ENCODE assay signal across 9 cellular contexts in the genomic region with DNA sequence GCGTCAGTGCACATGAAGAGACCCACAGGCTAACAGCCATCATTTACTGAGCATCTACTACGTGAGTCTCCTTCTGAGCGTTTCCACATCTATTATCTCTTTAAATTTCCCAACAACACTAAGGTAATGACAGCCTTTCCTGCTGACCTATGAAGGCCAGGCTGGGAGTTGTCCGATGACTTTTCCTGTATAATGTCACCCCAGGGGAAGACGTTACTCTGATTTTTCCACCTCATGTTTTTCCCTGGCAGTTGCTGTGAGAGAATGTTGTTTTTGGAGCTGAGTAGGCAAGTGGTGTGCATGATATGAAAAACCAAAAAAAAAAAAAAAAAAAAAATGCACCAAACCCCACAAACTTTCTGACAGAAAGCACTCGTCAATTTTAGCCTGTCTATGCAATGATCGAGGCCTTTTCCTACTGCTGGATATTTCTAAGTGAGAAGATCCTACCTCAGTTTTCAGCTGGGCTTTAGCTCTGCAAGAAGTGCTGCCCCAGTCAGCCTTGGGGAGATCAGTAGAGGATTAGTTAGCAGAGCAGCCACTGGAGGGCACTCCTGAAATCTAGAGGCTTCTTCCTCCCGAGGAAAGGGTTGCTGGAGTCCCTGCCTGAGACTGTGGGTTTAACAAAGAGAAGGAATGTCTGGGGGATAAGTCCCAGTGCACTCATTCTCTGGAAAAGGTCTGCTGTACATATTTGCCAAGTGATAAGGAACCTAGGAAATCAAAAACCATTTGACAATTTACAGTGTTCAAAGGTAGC.
A peak's percentile ranks its signal among the peaks of the same experiment; 100 is the strongest.
DNase-seq lines count a peak whose midpoint lies in the region; ATAC-seq and TF ChIP-seq lines count a peak whose summit lies in the region.
"Had no signal": no experiment of that assay in that cellular context is flagged by ENCODE, and none has a peak within 500 bp of the region (broad histone marks: within the 10 kb centered on the region; RNA-seq: fewer than 3 reads in every experiment).

No MANE protein-coding gene starts in this region.

- no peaks in the 10 kb centered on the region for H3K36me3 Mint-ChIP-seq in Caco-2 (ENCODE audit: insufficient read depth, unreplicated experiment)
- H3K36me3 Mint-ChIP-seq in T-helper 2 cell treated with Interferon-gamma antibody and Interleukin-4, amounts not matched to agents 5 μg/mL and 100 μg/mL, for 36 hours (ENCODE audit: low read depth) = no peaks in the 10 kb centered on the region
- no peaks in the 10 kb centered on the region for H3K36me3 Mint-ChIP-seq in stimulated activated effector memory CD8-positive, alpha-beta T cell treated with anti-CD3 and anti-CD28 coated beads, Interleukin-12 subunit alpha, Interleukin-12 subunit beta, amount 100 ng/mL, for 72 hours

- no peak overlapping the region for H3K27ac Mint-ChIP-seq in Caco-2 (ENCODE audit: unreplicated experiment)
- H3K27ac Mint-ChIP-seq in T-helper 2 cell treated with Interferon-gamma antibody and Interleukin-4, amounts not matched to agents 5 μg/mL and 100 μg/mL, for 36 hours = no peak overlapping the region
- no peak overlapping the region for H3K27ac Mint-ChIP-seq in stimulated activated effector memory CD8-positive, alpha-beta T cell treated with anti-CD3 and anti-CD28 coated beads, Interleukin-12 subunit alpha, Interleukin-12 subunit beta, amount 100 ng/mL, for 72 hours
- H3K27ac Mint-ChIP-seq: activated B cell treated with CpG ODN at 0.5 μM for 24 hours had no signal

- POLR2A ChIA-PET in Caco-2 (lab: Charles Lee) = no interaction called here

- H3K9me3 ChIP-seq in Caco-2 = no peaks in the 10 kb centered on the region
- no peaks in the 10 kb centered on the region for H3K9me3 ChIP-seq in lung (ENCODE audit: control insufficient read depth in 2 of 2, insufficient read depth in 1 of 2, low read length in 1 of 2)

- no peak overlapping the region for H3K4me3 Mint-ChIP-seq in Caco-2 (ENCODE audit: unreplicated experiment)
- no peak overlapping the region for H3K4me3 Mint-ChIP-seq in T-helper 2 cell treated with Interferon-gamma antibody and Interleukin-4, amounts not matched to agents 5 μg/mL and 100 μg/mL, for 36 hours
- H3K4me3 Mint-ChIP-seq in stimulated activated effector memory CD8-positive, alpha-beta T cell treated with anti-CD3 and anti-CD28 coated beads, Interleukin-12 subunit alpha, Interleukin-12 subunit beta, amount 100 ng/mL, for 72 hours = no peak overlapping the region
- H3K4me3 Mint-ChIP-seq: activated B cell treated with CpG ODN at 0.5 μM for 24 hours had no signal

- intact Hi-C loops in Caco-2 (cut with micrococcal nuclease; ENCODE audit: unreplicated experiment) = loop anchor here (1.0 kb wide), 1 partner anchor 310 kb away; no protein-coding TSS in a partner anchor

- peak; percentile 69 to 79 for DNase-seq in Caco-2
- DNase-seq in HK-2 (ENCODE audit: unreplicated experiment) = peak; percentile 41
- peak; percentile 33 to 54 for DNase-seq in NOMO-1 (lab: John Stamatoyannopoulos, UW; ENCODE audit: unreplicated experiment in 2 of 2)
- DNase-seq in dermis blood vessel endothelial cell = peak; percentile 69
- DNase-seq in lung (ENCODE audit: low spot score) = peak; percentile 35
- DNase-seq in T-helper 2 cell treated with Interferon-gamma antibody and Interleukin-4, amounts not matched to agents 5 μg/mL and 100 μg/mL, for 36 hours (ENCODE audit: low spot score) = no peak
- no peak for DNase-seq in stimulated activated effector memory CD8-positive, alpha-beta T cell treated with anti-CD3 and anti-CD28 coated beads, Interleukin-12 subunit alpha, Interleukin-12 subunit beta, amount 100 ng/mL, for 72 hours (ENCODE audit: low spot score in 2 of 2)
- DNase-seq: activated B cell treated with CpG ODN at 0.5 μM for 24 hours had no signal

- H3K4me1 ChIP-seq in Caco-2 (peaks cover 10% of the 10 kb centered on the region), lung (ENCODE audit: control insufficient read depth in 2 of 2, insufficient read depth in 2 of 2, low read length in 2 of 2) (peaks cover 2 to 34% of the 10 kb centered on the region in 2 donors)

- peak; percentile 77 for ATAC-seq in GM18909 (IDR thresholded peaks at IDR 0.05; ENCODE audit: poor library complexity, unreplicated experiment)
- ATAC-seq in lung (ENCODE audit: insufficient read depth, low FRiP score) = no peak
- no peak for ATAC-seq in stimulated activated effector memory CD8-positive, alpha-beta T cell treated with anti-CD3 and anti-CD28 coated beads, Interleukin-12 subunit alpha, Interleukin-12 subunit beta, amount 100 ng/mL, for 72 hours

- 46 to 61% methylated on average over 8 of the region's 8 CpGs for WGBS in lung, 2 donors

- TF ChIP-seq CTCF in Caco-2 (IDR thresholded peaks at IDR 0.05; ENCODE audit: insufficient read depth in 1 of 2, low read depth in 1 of 2, low read length in 1 of 2, severe bottlenecking in 1 of 2, unreplicated experiment in 1 of 2) = peak; percentile 40 to 70
- no peak for TF ChIP-seq CTCF in lung (IDR thresholded peaks at IDR 0.05; ENCODE audit: control extremely low read depth, extremely low read depth)

- H3K36me3 ChIP-seq in Caco-2 (ENCODE audit: control insufficient read depth, insufficient read depth, low read length) = no peaks in the 10 kb centered on the region
- H3K36me3 ChIP-seq in lung (ENCODE audit: control insufficient read depth in 2 of 2, insufficient read depth in 2 of 2, low read length in 2 of 2) = no peaks in the 10 kb centered on the region

- no peak overlapping the region for H3K4me3 ChIP-seq in Caco-2 (ENCODE audit: low read depth, low read length)
- no peak overlapping the region for H3K4me3 ChIP-seq in lung

- H3K9me3 Mint-ChIP-seq in Caco-2 (ENCODE audit: unreplicated experiment) = no peaks in the 10 kb centered on the region
- H3K9me3 Mint-ChIP-seq in T-helper 2 cell treated with Interferon-gamma antibody and Interleukin-4, amounts not matched to agents 5 μg/mL and 100 μg/mL, for 36 hours = no peaks in the 10 kb centered on the region
- peaks cover 2% of the 10 kb centered on the region for H3K9me3 Mint-ChIP-seq in stimulated activated effector memory CD8-positive, alpha-beta T cell treated with anti-CD3 and anti-CD28 coated beads, Interleukin-12 subunit alpha, Interleukin-12 subunit beta, amount 100 ng/mL, for 72 hours
- H3K9me3 Mint-ChIP-seq: activated B cell treated with CpG ODN at 0.5 μM for 24 hours had no signal

- peaks cover 13% of the 10 kb centered on the region for H3K4me1 Mint-ChIP-seq in Caco-2 (ENCODE audit: low read depth, unreplicated experiment)
- peaks cover under 1% of the 10 kb centered on the region for H3K4me1 Mint-ChIP-seq in T-helper 2 cell treated with Interferon-gamma antibody and Interleukin-4, amounts not matched to agents 5 μg/mL and 100 μg/mL, for 36 hours (ENCODE audit: low read depth)
- no peaks in the 10 kb centered on the region for H3K4me1 Mint-ChIP-seq in stimulated activated effector memory CD8-positive, alpha-beta T cell treated with anti-CD3 and anti-CD28 coated beads, Interleukin-12 subunit alpha, Interleukin-12 subunit beta, amount 100 ng/mL, for 72 hours
- H3K4me1 Mint-ChIP-seq: activated B cell treated with CpG ODN at 0.5 μM for 24 hours had no signal

- BruUV-seq in Caco-2 (replicated peaks; lab: Mats Ljungman, UMichigan) = no TSS peak

- H3K27ac ChIP-seq in lung (ENCODE audit: low read depth in 1 of 2, low read length in 1 of 2) = peak overlapping the region in 1 of 2 donors; percentile 38

- CTCF ChIA-PET in Caco-2 (lab: Charles Lee) = interaction anchor here (0.5 to 1.3 kb wide), 6 partner anchors 61 to 1263 kb away, joined by 3 to 5 read pairs (median 3); no protein-coding TSS in a partner anchor

- H3K27me3 ChIP-seq in Caco-2 (replicated peaks; ENCODE audit: control insufficient read depth, insufficient read depth, low read length) = no peaks in the 10 kb centered on the region
- H3K27me3 ChIP-seq in lung (ENCODE audit: control insufficient read depth, insufficient read depth) = no peaks in the 10 kb centered on the region

- no peaks in the 10 kb centered on the region for H3K27me3 Mint-ChIP-seq in Caco-2 (ENCODE audit: insufficient read depth, unreplicated experiment)
- H3K27me3 Mint-ChIP-seq in T-helper 2 cell treated with Interferon-gamma antibody and Interleukin-4, amounts not matched to agents 5 μg/mL and 100 μg/mL, for 36 hours (ENCODE audit: low read depth) = no peaks in the 10 kb centered on the region
- H3K27me3 Mint-ChIP-seq: activated B cell treated with CpG ODN at 0.5 μM for 24 hours had no signal

Comparison
In these comparisons a context has a peak if more than half of its experiments do, and no peak if none do; other contexts are left out.
1. DNase-seq: peak in Caco-2 (2 of 2), HK-2 (single experiment), NOMO-1 (2 of 2), dermis blood vessel endothelial cell (single experiment) and lung (single experiment); none in T-helper 2 cell treated with Interferon-gamma antibody and Interleukin-4, amounts not matched to agents 5 μg/mL and 100 μg/mL, for 36 hours (single experiment) and stimulated activated effector memory CD8-positive, alpha-beta T cell treated with anti-CD3 and anti-CD28 coated beads, Interleukin-12 subunit alpha, Interleukin-12 subunit beta, amount 100 ng/mL, for 72 hours (0 of 2).